Comparison of ENCODE assay signal across 14 cellular contexts in genomic region chr14:103890052-103890371, GRCh38. TPM values are rescaled to one million over a fixed set of nuclear protein-coding genes. Genes with fewer than 3 reads are reported as not detected.
"Had no signal": no experiment of that assay in that cellular context is flagged by ENCODE, and none has a peak within 500 bp of the region (broad histone marks: within the 10 kb centered on the region; RNA-seq: fewer than 3 reads in every experiment).

No MANE protein-coding gene starts in this region.

- H3K36me3 ChIP-seq: esophagus squamous epithelium, thoracic aorta had no signal

- H3K27ac ChIP-seq: foreskin keratinocyte, thoracic aorta had no signal

- H3K4me3 ChIP-seq: thoracic aorta had no signal

- H3K27me3 ChIP-seq: esophagus squamous epithelium had no signal

- DNase-seq: activated CD4-positive, alpha-beta T cell treated with anti-CD3 and anti-CD28 coated beads for 1 hour; activated CD4-positive, alpha-beta T cell treated with anti-CD3 and anti-CD28 coated beads, Interleukin-2, amount 50 U/mL, for 48 hours; activated gamma-delta T cell treated with Interleukin-2 at 50 U/mL for 16 hours; activated naive CD8-positive, alpha-beta T cell treated with anti-CD3 and anti-CD28 coated beads for 36 hours; activated T-cell treated with anti-CD3 and anti-CD28 coated beads, Interleukin-2, amount 50 U/mL, for 4 hours; esophagus squamous epithelium; foreskin keratinocyte; posterior cingulate gyrus; stimulated activated CD4-positive, alpha-beta T cell treated with anti-CD3 and anti-CD28 coated beads, Interleukin-4, amount 100 ng/mL, for 4 hours; stimulated activated naive CD8-positive, alpha-beta T cell treated with anti-CD3 and anti-CD28 coated beads, Interleukin-15, amount 100 ng/mL, for 72 hours; T-helper 9 cell had no signal

- H3K4me1 ChIP-seq: foreskin keratinocyte had no signal

- H3K9me3 ChIP-seq: esophagus squamous epithelium, thoracic aorta had no signal

RNA-seq across cellular contexts. Expression of gene RD3L, which starts 52.3 kb away (rescaled TPM):
- total RNA-seq: activated naive CD8-positive, alpha-beta T cell treated with anti-CD3 and anti-CD28 coated beads for 36 hours; activated T-cell treated with anti-CD3 and anti-CD28 coated beads, Interleukin-2, amount 50 U/mL, for 4 hours; cerebellum; esophagus squamous epithelium; foreskin keratinocyte; thoracic aorta; urinary bladder had no signal
